9 cellular contexts compared by ENCODE assay signal in genomic region chr19:18507021-18507726, GRCh38. TPM values are rescaled to one million over a fixed set of nuclear protein-coding genes. Genes with fewer than 3 reads are reported as not detected.
DNase-seq lines count a peak whose midpoint lies in the region; ATAC-seq, FAIRE-seq and TF ChIP-seq lines count a peak whose summit lies in the region.
"Had no signal": no experiment of that assay in that cellular context is flagged by ENCODE, and none has a peak within 500 bp of the region (broad histone marks: within the 10 kb centered on the region; RNA-seq: fewer than 3 reads in every experiment).

No MANE protein-coding gene starts in this region.

- WGBS in heart right ventricle, 2 donors, result 36 to 45% methylated on average over 9 of the region's 9 CpGs

- H3K9me3 ChIP-seq in heart right ventricle, result no peaks in the 10 kb centered on the region

- no peaks in the 10 kb centered on the region for H3K27me3 ChIP-seq in heart right ventricle

- TF ChIP-seq CTCF in LNCaP clone FGC (IDR thresholded peaks at IDR 0.05; ENCODE audit: control insufficient read depth, extremely low read depth, insufficient read depth) (no peak), heart right ventricle (IDR thresholded peaks at IDR 0.05) (no peak)

- ATAC-seq in heart right ventricle, result peak; percentile 18 to 88 (median 72)
- peak; percentile 56 for ATAC-seq in stimulated activated effector memory CD8-positive, alpha-beta T cell treated with anti-CD3 and anti-CD28 coated beads, Interleukin-12 subunit alpha, Interleukin-12 subunit beta, amount 100 ng/mL, for 72 hours
- ATAC-seq in esophagus mucosa, result no peak

- TF ChIP-seq POLR2A in H54 (IDR thresholded peaks at IDR 0.05; ENCODE audit: low read depth, low read length), result no peak

- H3K9me3 Mint-ChIP-seq in stimulated activated effector memory CD8-positive, alpha-beta T cell treated with anti-CD3 and anti-CD28 coated beads, Interleukin-12 subunit alpha, Interleukin-12 subunit beta, amount 100 ng/mL, for 72 hours, result no peaks in the 10 kb centered on the region

- peaks cover 0 to 5% (median 0%) of the 10 kb centered on the region in 9 donors for H3K36me3 ChIP-seq in heart right ventricle

- peak overlapping the region; percentile 88 for H3K27ac Mint-ChIP-seq in stimulated activated effector memory CD8-positive, alpha-beta T cell treated with anti-CD3 and anti-CD28 coated beads, Interleukin-12 subunit alpha, Interleukin-12 subunit beta, amount 100 ng/mL, for 72 hours

- intact Hi-C loops in heart right ventricle (cut with DNase I), result loop anchor here in 1 of 10 donors (5.0 kb wide), 1 partner anchor 40 kb away; no protein-coding TSS in a partner anchor

- peaks cover 77% of the 10 kb centered on the region for H3K4me1 Mint-ChIP-seq in stimulated activated effector memory CD8-positive, alpha-beta T cell treated with anti-CD3 and anti-CD28 coated beads, Interleukin-12 subunit alpha, Interleukin-12 subunit beta, amount 100 ng/mL, for 72 hours

- H3K27ac ChIP-seq in heart right ventricle, result peak overlapping the region; percentile 55 to 90 (median 74)

- H3K4me1 ChIP-seq in heart right ventricle, result peaks cover 52 to 93% (median 82%) of the 10 kb centered on the region in 9 donors

- peak; percentile 79 for DNase-seq in LNCaP clone FGC (ENCODE audit: low read depth)
- peak; percentile 41 for DNase-seq in activated effector memory CD4-positive, alpha-beta T cell treated with Interleukin-2 at 50 U/mL for 16 hours
- DNase-seq in heart right ventricle, result peak; percentile 58 to 63
- DNase-seq in stimulated activated effector memory CD8-positive, alpha-beta T cell treated with anti-CD3 and anti-CD28 coated beads, Interleukin-12 subunit alpha, Interleukin-12 subunit beta, amount 100 ng/mL, for 72 hours (ENCODE audit: low spot score in 2 of 2), result no peak
- no peak for DNase-seq in activated CD4-positive, CD25-positive, alpha-beta regulatory T cell treated with anti-CD3 and anti-CD28 coated beads, Interleukin-2, amount 50 U/mL, for 72 hours
- DNase-seq in H54 (ENCODE audit: insufficient read length, low spot score), result no peak
- DNase-seq in NOMO-1 (lab: John Stamatoyannopoulos, UW; ENCODE audit: unreplicated experiment in 2 of 2), result no peak
- DNase-seq: MM.1S had no signal

- FAIRE-seq in H54 (lab: Jason Lieb, UNC), result no peak

- H3K4me3 ChIP-seq in LNCaP clone FGC (ENCODE audit: low read depth, low read length), result no peak overlapping the region
- no peak overlapping the region for H3K4me3 ChIP-seq in heart right ventricle

- H3K4me3 Mint-ChIP-seq in stimulated activated effector memory CD8-positive, alpha-beta T cell treated with anti-CD3 and anti-CD28 coated beads, Interleukin-12 subunit alpha, Interleukin-12 subunit beta, amount 100 ng/mL, for 72 hours, result peak overlapping the region; percentile 60

- peaks cover 8% of the 10 kb centered on the region for H3K36me3 Mint-ChIP-seq in stimulated activated effector memory CD8-positive, alpha-beta T cell treated with anti-CD3 and anti-CD28 coated beads, Interleukin-12 subunit alpha, Interleukin-12 subunit beta, amount 100 ng/mL, for 72 hours

RNA-seq across cellular contexts. Expression of gene ELL, which starts 14.7 kb away (rescaled TPM):
- total RNA-seq in heart right ventricle (10 to 100 TPM in 2 of 10 donors, 1 to 10 TPM in 8; 5.7 to 13.1 (median 7.5) TPM), esophagus mucosa (7.5 TPM)
- polyA plus RNA-seq in heart right ventricle, result 1 to 10 TPM; 4.0 to 6.7 TPM

RNA-seq across cellular contexts. Expression of gene FKBP8, which starts 36.2 kb away (rescaled TPM):
- total RNA-seq in heart right ventricle, result 100 to 1,000 TPM; 132 to 196 (median 151) TPM
- 100 to 1,000 TPM; 153 to 308 TPM for polyA plus RNA-seq in heart right ventricle
- total RNA-seq in esophagus mucosa, result 125 TPM

RNA-seq across cellular contexts. Expression of gene KXD1, which starts 50.5 kb away (rescaled TPM):
- total RNA-seq in heart right ventricle, result 10 to 100 TPM; 35.6 to 63.9 (median 45.6) TPM
- polyA plus RNA-seq in heart right ventricle, result 10 to 100 TPM; 41.2 to 88.6 TPM
- total RNA-seq in esophagus mucosa, result 60.2 TPM

Comparison
In these comparisons a context has a peak if more than half of its experiments do, and no peak if none do; other contexts are left out.
1. DNase-seq: peak in LNCaP clone FGC (single experiment), activated effector memory CD4-positive, alpha-beta T cell treated with Interleukin-2 at 50 U/mL for 16 hours (single experiment) and heart right ventricle (2 of 2); none in stimulated activated effector memory CD8-positive, alpha-beta T cell treated with anti-CD3 and anti-CD28 coated beads, Interleukin-12 subunit alpha, Interleukin-12 subunit beta, amount 100 ng/mL, for 72 hours (0 of 2), activated CD4-positive, CD25-positive, alpha-beta regulatory T cell treated with anti-CD3 and anti-CD28 coated beads, Interleukin-2, amount 50 U/mL, for 72 hours (single experiment), H54 (single experiment) and NOMO-1 (0 of 2).